ENCODE assay signal across 10 cellular contexts in genomic region chr6:130033999-130034814, GRCh38. TPM values are rescaled to one million over a fixed set of nuclear protein-coding genes. Genes with fewer than 3 reads are reported as not detected.
DNase-seq lines count a peak whose midpoint lies in the region; ATAC-seq and TF ChIP-seq lines count a peak whose summit lies in the region.
"Had no signal": no experiment of that assay in that cellular context is flagged by ENCODE, and none has a peak within 500 bp of the region (broad histone marks: within the 10 kb centered on the region; RNA-seq: fewer than 3 reads in every experiment).

No MANE protein-coding gene starts in this region.

- H3K36me3 ChIP-seq in sigmoid colon: no peaks in the 10 kb centered on the region

- WGBS in sigmoid colon, 2 donors: 75 to 77% methylated on average over 9 of the region's 9 CpGs

- DNase-seq in activated T-cell treated with anti-CD3 and anti-CD28 coated beads, Interleukin-2, amount 50 U/mL, for 24 hours: peak; percentile 51
- no peak for DNase-seq in activated T-cell treated with anti-CD3 and anti-CD28 coated beads for 4 hours
- DNase-seq in activated B cell treated with CpG ODN at 0.5 μM for 24 hours: no peak
- DNase-seq in fibroblast of mammary gland (ENCODE audit: low read depth): peak; percentile 68
- peak; percentile 27 for DNase-seq in stimulated activated naive CD8-positive, alpha-beta T cell treated with anti-CD3 and anti-CD28 coated beads, Interleukin-15, Interleukin-2, amounts not matched to agents 100 U/mL and 50 U/mL, for 24 hours
- DNase-seq in sigmoid colon: no peak
- DNase-seq in NCI-H748 treated with DMSO at 0.1 percent for 48 hours (lab: John Stamatoyannopoulos, UW): no peak
- DNase-seq: C1 segment of cervical spinal cord, NCI-H82 had no signal

- H3K9me3 ChIP-seq in sigmoid colon: no peaks in the 10 kb centered on the region

- TF ChIP-seq CTCF in activated B cell treated with CpG ODN at 0.5 μM for 24 hours (IDR thresholded peaks at IDR 0.05) (no peak), fibroblast of mammary gland (conservative IDR thresholded peaks at IDR 0.05; ENCODE audit: control insufficient read depth, insufficient read depth, low read depth, low read length) (no peak), sigmoid colon (IDR thresholded peaks at IDR 0.05) (no peak)

- no peak overlapping the region for H3K4me3 ChIP-seq in fibroblast of mammary gland (ENCODE audit: control insufficient read depth, low read depth, low read length)
- no peak overlapping the region for H3K4me3 ChIP-seq in sigmoid colon

- intact Hi-C loops in activated B cell treated with CpG ODN at 0.5 μM for 24 hours (cut with micrococcal nuclease): no loop called here
- intact Hi-C loops in sigmoid colon (cut with DNase I): no loop called here

- H3K27ac ChIP-seq in sigmoid colon: no peak overlapping the region

- no peaks in the 10 kb centered on the region for H3K4me1 ChIP-seq in sigmoid colon

- TF ChIP-seq POLR2A in sigmoid colon (IDR thresholded peaks at IDR 0.05): no peak

- CTCF ChIA-PET in activated B cell treated with CpG ODN at 0.5 μM for 24 hours (lab: Charles Lee): no interaction called here

- POLR2A ChIA-PET in activated B cell treated with CpG ODN at 0.5 μM for 24 hours (lab: Charles Lee): no interaction called here

- H3K4me1 Mint-ChIP-seq in activated T-cell treated with anti-CD3 and anti-CD28 coated beads, Interleukin-2, amount 50 U/mL, for 24 hours (ENCODE audit: low read depth): peaks cover 70% of the 10 kb centered on the region
- H3K4me1 Mint-ChIP-seq in activated B cell treated with CpG ODN at 0.5 μM for 24 hours: peaks cover 58% of the 10 kb centered on the region

- peak overlapping the region; percentile 86 for H3K27ac Mint-ChIP-seq in activated T-cell treated with anti-CD3 and anti-CD28 coated beads, Interleukin-2, amount 50 U/mL, for 24 hours
- H3K27ac Mint-ChIP-seq in activated B cell treated with CpG ODN at 0.5 μM for 24 hours: peak overlapping the region; percentile 25

- H3K27me3 ChIP-seq in sigmoid colon: no peaks in the 10 kb centered on the region

- H3K9me3 Mint-ChIP-seq in activated T-cell treated with anti-CD3 and anti-CD28 coated beads, Interleukin-2, amount 50 U/mL, for 24 hours: no peaks in the 10 kb centered on the region
- no peaks in the 10 kb centered on the region for H3K9me3 Mint-ChIP-seq in activated B cell treated with CpG ODN at 0.5 μM for 24 hours

- no peak for ATAC-seq in activated B cell treated with CpG ODN at 0.5 μM for 24 hours (ENCODE audit: low read depth)
- ATAC-seq in stimulated activated naive CD8-positive, alpha-beta T cell treated with anti-CD3 and anti-CD28 coated beads, Interleukin-15, Interleukin-2, amounts not matched to agents 100 U/mL and 50 U/mL, for 24 hours: peak; percentile 85
- no peak for ATAC-seq in GM21786 (IDR thresholded peaks at IDR 0.05; ENCODE audit: unreplicated experiment)

- H3K36me3 Mint-ChIP-seq in activated T-cell treated with anti-CD3 and anti-CD28 coated beads, Interleukin-2, amount 50 U/mL, for 24 hours (ENCODE audit: low read depth): peaks cover 15% of the 10 kb centered on the region
- peaks cover 30% of the 10 kb centered on the region for H3K36me3 Mint-ChIP-seq in activated B cell treated with CpG ODN at 0.5 μM for 24 hours (ENCODE audit: low read depth)

- TF ChIP-seq EP300 in sigmoid colon (IDR thresholded peaks at IDR 0.05): no peak

- peak overlapping the region; percentile 61 for H3K4me3 Mint-ChIP-seq in activated T-cell treated with anti-CD3 and anti-CD28 coated beads, Interleukin-2, amount 50 U/mL, for 24 hours
- H3K4me3 Mint-ChIP-seq in activated B cell treated with CpG ODN at 0.5 μM for 24 hours: no peak overlapping the region

- no peaks in the 10 kb centered on the region for H3K27me3 Mint-ChIP-seq in activated T-cell treated with anti-CD3 and anti-CD28 coated beads, Interleukin-2, amount 50 U/mL, for 24 hours
- no peaks in the 10 kb centered on the region for H3K27me3 Mint-ChIP-seq in activated B cell treated with CpG ODN at 0.5 μM for 24 hours

RNA-seq across cellular contexts. Expression of gene L3MBTL3, which starts 15.8 kb away (rescaled TPM):
- 28.0 and 30.4 TPM in 2 replicates for total RNA-seq in activated B cell treated with CpG ODN at 0.5 μM for 24 hours
- total RNA-seq in sigmoid colon: 10 to 100 TPM in 1 of 4 donors, 1 to 10 TPM in 3; 3.5 to 10.4 (median 4.0) TPM
- 1 to 10 TPM; 2.1 to 4.8 (median 4.8) TPM for polyA plus RNA-seq in sigmoid colon

Comparison
In these comparisons a context has a peak if more than half of its experiments do, and no peak if none do; other contexts are left out.
1. DNase-seq: peak in activated T-cell treated with anti-CD3 and anti-CD28 coated beads, Interleukin-2, amount 50 U/mL, for 24 hours (single experiment), fibroblast of mammary gland (single experiment) and stimulated activated naive CD8-positive, alpha-beta T cell treated with anti-CD3 and anti-CD28 coated beads, Interleukin-15, Interleukin-2, amounts not matched to agents 100 U/mL and 50 U/mL, for 24 hours (single experiment); none in activated T-cell treated with anti-CD3 and anti-CD28 coated beads for 4 hours (single experiment), activated B cell treated with CpG ODN at 0.5 μM for 24 hours (single experiment), sigmoid colon (single experiment) and NCI-H748 treated with DMSO at 0.1 percent for 48 hours (single experiment).